Comparison of ENCODE assay signal across 8 cellular contexts in genomic region chr12:52865090-52865944, GRCh38. TPM values are rescaled to one million over a fixed set of nuclear protein-coding genes. Genes with fewer than 3 reads are reported as not detected.
DNase-seq lines count a peak whose midpoint lies in the region; ATAC-seq and TF ChIP-seq lines count a peak whose summit lies in the region.

No MANE protein-coding gene starts in this region.

- no peaks in the 10 kb centered on the region for H3K9me2 ChIP-seq in PC-9 (ENCODE audit: insufficient read depth)

- H3K4me1 Mint-ChIP-seq in type B pancreatic cell (ENCODE audit: unreplicated experiment), result peaks cover 5% of the 10 kb centered on the region

- H3K4me3 Mint-ChIP-seq in type B pancreatic cell, result no peak overlapping the region

- intact Hi-C loops in IMR-90 (cut with micrococcal nuclease), result loop anchor here (1.0 to 10.0 kb wide), 2 partner anchors 141 to 282 kb away; no protein-coding TSS in a partner anchor
- intact Hi-C loops in PC-9 (cut with micrococcal nuclease; ENCODE audit: unreplicated experiment), result loop anchor here (5.0 kb wide), 1 partner anchor 123 kb away; no protein-coding TSS in a partner anchor
- intact Hi-C loops in lower lobe of right lung (cut with DNase I), result no loop called here

- H3K36me3 Mint-ChIP-seq in type B pancreatic cell, result no peaks in the 10 kb centered on the region

- peaks cover 25% of the 10 kb centered on the region for H3F3A ChIP-seq in PC-9 (ENCODE audit: insufficient read depth, low read depth)

- H3K27ac Mint-ChIP-seq in type B pancreatic cell, result peak overlapping the region; percentile 54

- no peak overlapping the region for H2AK9ac ChIP-seq in IMR-90 (replicated peaks; ENCODE audit: low read depth, low read length, poor library complexity)

- H2BK120ac ChIP-seq in IMR-90 (ENCODE audit: low read depth, low read length), result no peak overlapping the region

- H3K4me1 ChIP-seq in IMR-90 (ENCODE audit: control insufficient read depth, insufficient read depth, low read length), result no peaks in the 10 kb centered on the region
- H3K4me1 ChIP-seq in PC-9 (replicated peaks; ENCODE audit: insufficient read depth), result peaks cover 30% of the 10 kb centered on the region
- H3K4me1 ChIP-seq in lower lobe of right lung, result peaks cover 10% of the 10 kb centered on the region

- H3K36me3 ChIP-seq in IMR-90 (ENCODE audit: control insufficient read depth, insufficient read depth, low read length) (no peaks in the 10 kb centered on the region), PC-9 (ENCODE audit: low read depth) (no peaks in the 10 kb centered on the region), lower lobe of right lung (no peaks in the 10 kb centered on the region)

- H4K20me1 ChIP-seq in IMR-90 (ENCODE audit: insufficient read depth, low read length) (no peaks in the 10 kb centered on the region), PC-9 (ENCODE audit: insufficient read depth) (no peaks in the 10 kb centered on the region)

- TF ChIP-seq CTCF in IMR-90 (conservative IDR thresholded peaks at IDR 0.05; ENCODE audit: low read depth, low read length) (peak; percentile 84), PC-9 (conservative IDR thresholded peaks at IDR 0.05) (peak; percentile 93), lower lobe of right lung (IDR thresholded peaks at IDR 0.05) (peak; percentile 88), type B pancreatic cell (conservative IDR thresholded peaks at IDR 0.05) (peak; percentile 87)

- POLR2A ChIA-PET in IMR-90 (lab: Charles Lee; ENCODE audit: unreplicated experiment) (no interaction called here), PC-9 (lab: Charles Lee; ENCODE audit: unreplicated experiment) (no interaction called here)

- H2AFZ ChIP-seq in IMR-90 (replicated peaks; ENCODE audit: low read length, poor library complexity) (peak overlapping the region; percentile 18), PC-9 (no peak overlapping the region)

- H3K23ac ChIP-seq in IMR-90 (ENCODE audit: low read depth, low read length), result no peak overlapping the region

- H3K4me2 ChIP-seq in IMR-90 (ENCODE audit: low read depth, low read length) (no peak overlapping the region), PC-9 (no peak overlapping the region)

- BruUV-seq in IMR-90 (replicated peaks; lab: Mats Ljungman, UMichigan) (no TSS peak), PC-9 (replicated peaks; lab: Mats Ljungman, UMichigan) (no TSS peak)

- CTCF ChIA-PET in IMR-90 (lab: Yijun Ruan, JAX) (interaction anchor here (0.6 to 1.2 kb wide), 13 partner anchors 9 to 642 kb away, joined by 3 to 6 read pairs (median 3); no protein-coding TSS in a partner anchor), PC-9 (lab: Charles Lee) (interaction anchor here (0.5 to 1.2 kb wide), 5 partner anchors 13 to 587 kb away, joined by 3 to 8 read pairs (median 5); no protein-coding TSS in a partner anchor)

- dilution Hi-C loops in IMR-90 (cut with HindIII; ENCODE audit: low sequenced_read_pairs, unreplicated experiment), result no loop called here

- ATAC-seq in IMR-90 (ENCODE audit: low read depth), result peak; percentile 96
- peak; percentile 67 to 80 for ATAC-seq in lower lobe of right lung
- no peak for ATAC-seq in GM21723 (IDR thresholded peaks at IDR 0.05; ENCODE audit: unreplicated experiment)

- H3K14ac ChIP-seq in IMR-90 (replicated peaks; ENCODE audit: low read depth, low read length), result no peak overlapping the region

- H2AK5ac ChIP-seq in IMR-90 (ENCODE audit: low read depth, low read length), result peak overlapping the region; percentile 8; the same call in 1 of the 2 replicates

- no peak overlapping the region for H2BK20ac ChIP-seq in IMR-90 (ENCODE audit: low read depth, low read length)

- peak; percentile 79 for DNase-seq in DMS53 treated with DMSO at 0.1 percent for 48 hours (lab: John Stamatoyannopoulos, UW; ENCODE audit: unreplicated experiment)
- DNase-seq in IMR-90, result peak; percentile 60
- peak; percentile 64 to 70 for DNase-seq in PC-9
- DNase-seq in dedifferentiated amniotic fluid mesenchymal stem cell (ENCODE audit: extremely low spot score), result peak; percentile 55
- peak; percentile 68 for DNase-seq in lower lobe of right lung
- DNase-seq in type B pancreatic cell (ENCODE audit: extremely low spot score, unreplicated experiment), result no peak
- DNase-seq in activated effector memory CD4-positive, alpha-beta T cell treated with Interleukin-2 at 50 U/mL for 16 hours, result no peak

- in situ Hi-C loops in IMR-90 (cut with MboI; ENCODE audit: low sequenced_read_pairs), result no loop called here

- no peak overlapping the region for H4K8ac ChIP-seq in IMR-90 (ENCODE audit: low read depth in 2 of 2, low read length in 2 of 2)

- H3K9me1 ChIP-seq in IMR-90 (ENCODE audit: insufficient read depth, low read length), result no peaks in the 10 kb centered on the region

- H2BK5ac ChIP-seq in IMR-90 (ENCODE audit: low read depth, low read length, poor library complexity, severe bottlenecking), result no peak overlapping the region

- no peak overlapping the region for H3K4ac ChIP-seq in IMR-90 (ENCODE audit: low read depth, low read length)

- TF ChIP-seq POLR2A in IMR-90 (IDR thresholded peaks at IDR 0.05; ENCODE audit: low read depth, low read length), result no peak

- H3K9me3 ChIP-seq in IMR-90 (ENCODE audit: control insufficient read depth, insufficient read depth, low read length) (no peaks in the 10 kb centered on the region), PC-9 (ENCODE audit: insufficient read depth, low read depth) (no peaks in the 10 kb centered on the region), lower lobe of right lung (no peaks in the 10 kb centered on the region)

- H3K27me3 Mint-ChIP-seq in type B pancreatic cell, result peaks cover 5% of the 10 kb centered on the region

- H3K9ac ChIP-seq in IMR-90 (ENCODE audit: low read depth, low read length), result no peak overlapping the region

- no peak overlapping the region for H2BK15ac ChIP-seq in IMR-90 (ENCODE audit: low read depth, low read length)

- no peak overlapping the region for H3K18ac ChIP-seq in IMR-90 (ENCODE audit: low read depth, low read length)

- H3K79me1 ChIP-seq in IMR-90 (ENCODE audit: low read depth in 1 of 2, low read length in 2 of 2), result no peaks in the 10 kb centered on the region

- no peak overlapping the region for H3K56ac ChIP-seq in IMR-90 (ENCODE audit: extremely low read depth, insufficient read depth, low read length)

- H4K5ac ChIP-seq in IMR-90 (ENCODE audit: low read depth, low read length), result no peak overlapping the region

- no peak overlapping the region for H4K91ac ChIP-seq in IMR-90 (ENCODE audit: insufficient read depth, low read depth, low read length)

- TF ChIP-seq RAD21 in IMR-90 (IDR thresholded peaks at IDR 0.05; ENCODE audit: low read length), result peak; percentile 89

- H3K79me2 ChIP-seq in PC-9 (ENCODE audit: low read depth), result no peaks in the 10 kb centered on the region

- H3K4me3 ChIP-seq in IMR-90 (ENCODE audit: insufficient read depth, low read depth, low read length) (no peak overlapping the region), PC-9 (no peak overlapping the region), lower lobe of right lung (no peak overlapping the region)

- 38% methylated on average over 6 of the region's 10 CpGs; no CpG with 5 or more reads in 1 of the 2 experiments for WGBS in IMR-90 (ENCODE audit: extremely low coverage in 2 of 2, insufficient read length in 1 of 2), 2 experiments

- no peak overlapping the region for H3K27ac ChIP-seq in IMR-90 (ENCODE audit: insufficient read depth, low read length)
- H3K27ac ChIP-seq in PC-9, result no peak overlapping the region
- no peak overlapping the region for H3K27ac ChIP-seq in lower lobe of right lung

- H3K27me3 ChIP-seq in IMR-90 (ENCODE audit: control insufficient read depth, insufficient read depth, low read length) (peaks cover 6% of the 10 kb centered on the region), PC-9 (ENCODE audit: insufficient read depth, low read depth) (no peaks in the 10 kb centered on the region), lower lobe of right lung (ENCODE audit: low read depth) (no peaks in the 10 kb centered on the region)

- H3K9me3 Mint-ChIP-seq in type B pancreatic cell, result no peaks in the 10 kb centered on the region

TF ChIP-seq in IMR-90, 13 proteins besides CTCF, POLR2A, EP300 and RAD21 (continues in another document):
- peak; percentile 88 for TF ChIP-seq SMC3 (IDR thresholded peaks at IDR 0.05; ENCODE audit: low read depth, low read length)
- TF ChIP-seq BHLHE40 (IDR thresholded peaks at IDR 0.05; ENCODE audit: low read depth, low read length), result no peak

RNA-seq across cellular contexts. Expression of gene KRT78, which starts 16.5 kb away (rescaled TPM):
- total RNA-seq in IMR-90 (2012; rRNA removed), result not detected in 2 replicates
- polyA plus RNA-seq in IMR-90 (2012; rRNA removed), result not detected in 2 replicates
- not detected in 2 replicates for polyA plus RNA-seq in IMR-90 (2012; cell fraction: cytosol; rRNA removed)
- polyA plus RNA-seq in IMR-90 (2012; cell fraction: nucleus; rRNA removed; ENCODE audit: low replicate concordance), result not detected in 2 replicates
- total RNA-seq in PC-9 (2021), result 1.5 and 1.7 TPM in 2 replicates
- not detected for total RNA-seq in lower lobe of right lung
- total RNA-seq in type B pancreatic cell (ENCODE audit: low replicate concordance), result 14.7 and 29.1 TPM in 2 replicates

RNA-seq across cellular contexts. Expression of gene KRT79, which starts 31.2 kb away (rescaled TPM):
- under 0.01 TPM in 1 of 2 replicates, not detected in the other for total RNA-seq in IMR-90 (2012; rRNA removed)
- polyA plus RNA-seq in IMR-90 (2012; rRNA removed), result 0.09 and 0.24 TPM in 2 replicates
- polyA plus RNA-seq in IMR-90 (2012; cell fraction: cytosol; rRNA removed), result 0.08 TPM in 1 of 2 replicates, not detected in the other
- 1.1 and 1.3 TPM in 2 replicates for polyA plus RNA-seq in IMR-90 (2012; cell fraction: nucleus; rRNA removed; ENCODE audit: low replicate concordance)
- total RNA-seq in PC-9 (2021), result 0.28 TPM in 1 of 2 replicates, not detected in the other
- 3.9 TPM for total RNA-seq in lower lobe of right lung
- not detected in 2 replicates for total RNA-seq in type B pancreatic cell (ENCODE audit: low replicate concordance)

RNA-seq across cellular contexts. Expression of gene KRT8, which starts 39.6 kb away (rescaled TPM):
- total RNA-seq in IMR-90 (2012; rRNA removed), result 10.9 and 14.2 TPM in 2 replicates
- 38.6 and 39.3 TPM in 2 replicates for polyA plus RNA-seq in IMR-90 (2012; rRNA removed)
- polyA plus RNA-seq in IMR-90 (2012; cell fraction: cytosol; rRNA removed), result 30.9 and 49.3 TPM in 2 replicates
- 26.9 and 31.3 TPM in 2 replicates for polyA plus RNA-seq in IMR-90 (2012; cell fraction: nucleus; rRNA removed; ENCODE audit: low replicate concordance)
- 2,689 and 2,962 TPM in 2 replicates for total RNA-seq in PC-9 (2021)
- total RNA-seq in lower lobe of right lung, result 139 TPM
- total RNA-seq in type B pancreatic cell (ENCODE audit: low replicate concordance), result 768 and 2,227 TPM in 2 replicates

RNA-seq across cellular contexts. Expression of gene KRT4, which starts 51.4 kb away (rescaled TPM):
- total RNA-seq in IMR-90 (2012; rRNA removed) (under 0.01 TPM in 1 of 2 replicates, not detected in the other), PC-9 (2021) (3.0 and 5.3 TPM in 2 replicates), lower lobe of right lung (6.4 TPM), type B pancreatic cell (ENCODE audit: low replicate concordance) (1,276 and 3,134 TPM in 2 replicates)
- polyA plus RNA-seq in IMR-90 (2012; rRNA removed), result 0.03 and 0.07 TPM in 2 replicates
- 0.05 TPM in 1 of 2 replicates, not detected in the other for polyA plus RNA-seq in IMR-90 (2012; cell fraction: cytosol; rRNA removed)
- 0.07 and 0.11 TPM in 2 replicates for polyA plus RNA-seq in IMR-90 (2012; cell fraction: nucleus; rRNA removed; ENCODE audit: low replicate concordance)

Comparison
In these comparisons a context has a peak if more than half of its experiments do, and no peak if none do; other contexts are left out.
1. DNase-seq: peak in DMS53 treated with DMSO at 0.1 percent for 48 hours (single experiment), IMR-90 (single experiment), PC-9 (2 of 2), dedifferentiated amniotic fluid mesenchymal stem cell (single experiment) and lower lobe of right lung (single experiment); none in type B pancreatic cell (single experiment) and activated effector memory CD4-positive, alpha-beta T cell treated with Interleukin-2 at 50 U/mL for 16 hours (single experiment).
2. Peak in every context shown above with its lines, with median percentiles within 50 percentile points of each other: CTCF ChIP-seq.